8 cellular contexts compared by ENCODE assay signal in genomic region chrX:50081282-50081955, GRCh38.
DNase-seq lines count a peak whose midpoint lies in the region; ATAC-seq and TF ChIP-seq lines count a peak whose summit lies in the region.

No MANE protein-coding gene starts in this region.

- H3K36me3 ChIP-seq in SJCRH30: peaks cover 3% of the 10 kb centered on the region; the same call in 1 of the 2 replicates

- no CpG with 5 or more reads among the region's 3 CpGs for WGBS in H9 (ENCODE audit: extremely low coverage, insufficient read length, low lambda C conversion rate)
- 44% methylated on average over 3 of the region's 3 CpGs for WGBS in right cardiac atrium

- H3K18ac ChIP-seq in H9 (ENCODE audit: insufficient read length, low read depth, low read length): no peak overlapping the region

- H3K79me1 ChIP-seq in H9 (ENCODE audit: insufficient read depth, low read depth, low read length, poor library complexity, severe bottlenecking): no peaks in the 10 kb centered on the region

- H4K20me1 ChIP-seq in H9 (ENCODE audit: control insufficient read depth, insufficient read depth, insufficient read length): no peaks in the 10 kb centered on the region

- H3K27ac ChIP-seq in H9 (ENCODE audit: insufficient read length, low read depth, low read length) (no peak overlapping the region), SJCRH30 (no peak overlapping the region), right cardiac atrium (ENCODE audit: low read length) (no peak overlapping the region)

- H3K4me1 Mint-ChIP-seq in H9: no peaks in the 10 kb centered on the region
- H3K4me1 Mint-ChIP-seq in type B pancreatic cell (ENCODE audit: unreplicated experiment): peaks cover 8% of the 10 kb centered on the region
- H3K4me1 Mint-ChIP-seq in activated T-helper 2 cell treated with anti-CD3 and anti-CD28 coated beads, Interferon-gamma antibody, Interleukin-2, Interleukin-4, amounts not matched to agents 10 μg/mL and 5 μg/mL and 100 μg/mL, durations not matched to agents 14 hours and 24 hours and 36 hours (ENCODE audit: low read depth): peaks cover 6% of the 10 kb centered on the region

- H4K5ac ChIP-seq in H9 (ENCODE audit: insufficient read length, low read depth, low read length): no peak overlapping the region

- no peak overlapping the region for H3K4me2 ChIP-seq in H9 (ENCODE audit: insufficient read depth, insufficient read length, low read length)

- ATAC-seq in right cardiac atrium (peak in 1 of 2 donors; percentile 45), HG02642 (IDR thresholded peaks at IDR 0.05; ENCODE audit: poor library complexity, unreplicated experiment) (no peak)

- no peak overlapping the region for H3K9ac ChIP-seq in H9 (ENCODE audit: extremely low read depth, insufficient read length, low read length)

- intact Hi-C loops in right cardiac atrium (cut with DNase I): loop anchor here in 2 of 4 donors (5.0 to 10.0 kb wide), 2 partner anchors 164 to 167 kb away; no protein-coding TSS in a partner anchor
- intact Hi-C loops in activated T-helper 2 cell treated with anti-CD3 and anti-CD28 coated beads, Interferon-gamma antibody, Interleukin-2, Interleukin-4, amounts not matched to agents 10 μg/mL and 5 μg/mL and 100 μg/mL, durations not matched to agents 14 hours and 24 hours and 36 hours (cut with micrococcal nuclease): loop anchor here (2.0 kb wide), 1 partner anchor 167 kb away; no protein-coding TSS in a partner anchor

- no peak overlapping the region for H2BK20ac ChIP-seq in H9 (ENCODE audit: low read depth, low read length, poor library complexity, severe bottlenecking)

- H3K27me3 ChIP-seq in H9 (ENCODE audit: insufficient read depth, low read length) (no peaks in the 10 kb centered on the region), SJCRH30 (no peaks in the 10 kb centered on the region), right cardiac atrium (ENCODE audit: control insufficient read depth, insufficient read depth) (no peaks in the 10 kb centered on the region)

- H3K23me2 ChIP-seq in H9 (ENCODE audit: insufficient read length, low read depth, low read length, poor library complexity, severe bottlenecking): no peaks in the 10 kb centered on the region

- H3K9me3 Mint-ChIP-seq in H9 (peaks cover 59 to 75% of the 10 kb centered on the region in 2 experiments), type B pancreatic cell (no peaks in the 10 kb centered on the region)
- no peaks in the 10 kb centered on the region for H3K9me3 Mint-ChIP-seq in activated T-helper 2 cell treated with anti-CD3 and anti-CD28 coated beads, Interferon-gamma antibody, Interleukin-2, Interleukin-4, amounts not matched to agents 10 μg/mL and 5 μg/mL and 100 μg/mL, durations not matched to agents 14 hours and 24 hours and 36 hours

- H3K4me3 ChIP-seq in SJCRH30 (no peak overlapping the region), right cardiac atrium (ENCODE audit: low read length) (no peak overlapping the region)

- TF ChIP-seq CTCF in H9 (conservative IDR thresholded peaks at IDR 0.05): peak; percentile 61; the same call in 2 of the 3 replicates
- TF ChIP-seq CTCF in type B pancreatic cell (conservative IDR thresholded peaks at IDR 0.05): peak; percentile 46

- H3K79me2 ChIP-seq in H9 (ENCODE audit: insufficient read depth, low read length): no peaks in the 10 kb centered on the region

- H2BK12ac ChIP-seq in H9 (ENCODE audit: insufficient read length, low read depth, low read length): no peak overlapping the region

- H3K36me3 Mint-ChIP-seq in H9 (ENCODE audit: insufficient read depth in 1 of 3, low read depth in 3 of 3) (peaks cover 0 to 10% (median 9%) of the 10 kb centered on the region in 3 experiments; a peak in 5 of 7 replicates), type B pancreatic cell (peaks cover 11% of the 10 kb centered on the region)
- peaks cover 4% of the 10 kb centered on the region for H3K36me3 Mint-ChIP-seq in activated T-helper 2 cell treated with anti-CD3 and anti-CD28 coated beads, Interferon-gamma antibody, Interleukin-2, Interleukin-4, amounts not matched to agents 10 μg/mL and 5 μg/mL and 100 μg/mL, durations not matched to agents 14 hours and 24 hours and 36 hours (ENCODE audit: low read depth)

- no peak overlapping the region for H3K14ac ChIP-seq in H9 (ENCODE audit: insufficient read depth, low read length)

- H3K56ac ChIP-seq in H9 (ENCODE audit: insufficient read length, low read depth, low read length): no peak overlapping the region

- no peak overlapping the region for H3T11ph ChIP-seq in H9 (ENCODE audit: low read length)

- H2BK15ac ChIP-seq in H9 (ENCODE audit: low read depth, low read length): no peak overlapping the region

- H3K27ac Mint-ChIP-seq in H9 (no peak overlapping the region), type B pancreatic cell (no peak overlapping the region)
- no peak overlapping the region for H3K27ac Mint-ChIP-seq in activated T-helper 2 cell treated with anti-CD3 and anti-CD28 coated beads, Interferon-gamma antibody, Interleukin-2, Interleukin-4, amounts not matched to agents 10 μg/mL and 5 μg/mL and 100 μg/mL, durations not matched to agents 14 hours and 24 hours and 36 hours

- peak; percentile 48 for DNase-seq in DMS53 treated with DMSO at 0.1 percent for 48 hours (lab: John Stamatoyannopoulos, UW; ENCODE audit: unreplicated experiment)
- peak; percentile 34 for DNase-seq in H9
- DNase-seq in SJCRH30: peak; percentile 15 to 41
- DNase-seq in right cardiac atrium: peak in 2 of 3 donors; percentile 48 to 71
- no peak for DNase-seq in type B pancreatic cell (ENCODE audit: extremely low spot score, unreplicated experiment)
- no peak for DNase-seq in OCI-M2 (lab: John Stamatoyannopoulos, UW; ENCODE audit: unreplicated experiment)
- no peak for DNase-seq in activated T-helper 2 cell treated with anti-CD3 and anti-CD28 coated beads, Interferon-gamma antibody, Interleukin-2, Interleukin-4, amounts not matched to agents 10 μg/mL and 5 μg/mL and 100 μg/mL, durations not matched to agents 14 hours and 24 hours and 36 hours (ENCODE audit: low spot score)

- no peak overlapping the region for H2AK5ac ChIP-seq in H9 (ENCODE audit: insufficient read length, low read length)

- H3K23ac ChIP-seq in H9 (ENCODE audit: insufficient read length, low read depth, low read length): no peak overlapping the region

- no peak overlapping the region for H2BK5ac ChIP-seq in H9 (ENCODE audit: insufficient read length, low read length)

- H3K9me3 ChIP-seq in H9 (ENCODE audit: control insufficient read depth, low read depth, low read length) (no peaks in the 10 kb centered on the region), SJCRH30 (replicated peaks) (no peaks in the 10 kb centered on the region), right cardiac atrium (ENCODE audit: control insufficient read depth, low read length) (no peaks in the 10 kb centered on the region)

- H4K8ac ChIP-seq in H9 (replicated peaks; ENCODE audit: insufficient read length, low read depth, low read length): no peak overlapping the region

- H2BK120ac ChIP-seq in H9 (ENCODE audit: low read depth, low read length, poor library complexity, severe bottlenecking): no peak overlapping the region

- no peaks in the 10 kb centered on the region for H3K27me3 Mint-ChIP-seq in H9 (ENCODE audit: low read depth)
- no peaks in the 10 kb centered on the region for H3K27me3 Mint-ChIP-seq in type B pancreatic cell
- H3K27me3 Mint-ChIP-seq in activated T-helper 2 cell treated with anti-CD3 and anti-CD28 coated beads, Interferon-gamma antibody, Interleukin-2, Interleukin-4, amounts not matched to agents 10 μg/mL and 5 μg/mL and 100 μg/mL, durations not matched to agents 14 hours and 24 hours and 36 hours (ENCODE audit: low read depth): no peaks in the 10 kb centered on the region

- no peak overlapping the region for H3K4ac ChIP-seq in H9 (ENCODE audit: low read depth, low read length)

- H2AFZ ChIP-seq in H9 (ENCODE audit: low read length): no peak overlapping the region

- H3K4me3 Mint-ChIP-seq in H9 (no peak overlapping the region), type B pancreatic cell (no peak overlapping the region)
- H3K4me3 Mint-ChIP-seq in activated T-helper 2 cell treated with anti-CD3 and anti-CD28 coated beads, Interferon-gamma antibody, Interleukin-2, Interleukin-4, amounts not matched to agents 10 μg/mL and 5 μg/mL and 100 μg/mL, durations not matched to agents 14 hours and 24 hours and 36 hours (ENCODE audit: low read depth): no peak overlapping the region

- H4K91ac ChIP-seq in H9 (ENCODE audit: insufficient read length, low read depth, low read length): no peak overlapping the region

- no peaks in the 10 kb centered on the region for H3K4me1 ChIP-seq in H9 (ENCODE audit: insufficient read depth, low read length)
- H3K4me1 ChIP-seq in SJCRH30: no peaks in the 10 kb centered on the region
- H3K4me1 ChIP-seq in right cardiac atrium (ENCODE audit: control insufficient read depth, insufficient read depth, low read length): no peaks in the 10 kb centered on the region

Comparison
In these comparisons a context has a peak if more than half of its experiments do, and no peak if none do; other contexts are left out.
1. DNase-seq: peak in DMS53 treated with DMSO at 0.1 percent for 48 hours (single experiment), H9 (single experiment), SJCRH30 (2 of 2) and right cardiac atrium (2 of 3); none in type B pancreatic cell (single experiment), OCI-M2 (single experiment) and activated T-helper 2 cell treated with anti-CD3 and anti-CD28 coated beads, Interferon-gamma antibody, Interleukin-2, Interleukin-4, amounts not matched to agents 10 μg/mL and 5 μg/mL and 100 μg/mL, durations not matched to agents 14 hours and 24 hours and 36 hours (single experiment).